ENCODE assay signal across 9 cellular contexts in the genomic region with DNA sequence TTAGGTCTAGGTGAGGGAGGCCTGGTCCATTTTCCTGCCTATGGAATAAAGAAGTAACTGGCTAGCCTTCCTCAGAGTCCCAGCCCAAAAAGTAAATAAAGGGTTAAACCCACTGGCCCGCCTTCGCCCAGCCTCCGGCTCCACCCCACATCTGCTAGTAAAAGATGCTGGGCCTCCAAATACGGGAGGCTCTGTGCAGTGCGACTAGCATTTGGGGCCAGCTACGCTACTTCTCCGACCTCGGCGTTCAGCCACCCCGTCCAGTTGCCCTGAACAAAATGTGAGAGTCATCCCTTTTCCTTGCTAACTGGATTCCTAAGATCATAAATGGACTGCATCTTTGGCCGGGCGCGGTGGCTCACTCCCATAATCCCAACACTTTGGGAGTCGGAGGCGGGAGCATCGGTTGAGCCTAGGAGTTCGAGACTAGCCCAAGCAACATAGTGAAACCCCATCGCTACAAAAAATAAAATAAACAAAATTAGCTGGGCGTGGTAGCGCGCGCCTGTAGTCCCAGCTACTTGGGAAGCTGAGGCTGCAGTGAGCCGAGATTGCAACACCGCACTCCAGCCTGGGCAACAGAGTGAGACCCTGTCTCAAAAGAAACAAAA. TPM values are rescaled to one million over a fixed set of nuclear protein-coding genes. Genes with fewer than 3 reads are reported as not detected.
DNase-seq lines count a peak whose midpoint lies in the region; ATAC-seq, FAIRE-seq and TF ChIP-seq lines count a peak whose summit lies in the region.
"Had no signal": no experiment of that assay in that cellular context is flagged by ENCODE, and none has a peak within 500 bp of the region (broad histone marks: within the 10 kb centered on the region; RNA-seq: fewer than 3 reads in every experiment).

No MANE protein-coding gene starts in this region.

- H3K9me3 Mint-ChIP-seq in T-cell = no peaks in the 10 kb centered on the region

- ATAC-seq in T-cell (replicated peaks in 1 of 4) (peak; percentile 64 to 71 (median 68)), GM12878 (peak; percentile 50), GM19328 (IDR thresholded peaks at IDR 0.05; ENCODE audit: unreplicated experiment) (no peak), GM19452 (IDR thresholded peaks at IDR 0.05; ENCODE audit: unreplicated experiment) (no peak)

- TF ChIP-seq EP300 in GM12878 (IDR thresholded peaks at IDR 0.05; ENCODE audit: borderline replicate concordance in 1 of 2, control insufficient read depth in 1 of 2, low read depth in 2 of 2, low read length in 2 of 2) (no peak), sigmoid colon (IDR thresholded peaks at IDR 0.05) (no peak)

- DNase-seq in AG09309 (ENCODE audit: low read depth) (peak; percentile 34), HuH-7 (ENCODE audit: low spot score) (peak; percentile 82), T-cell (peak in 33 of 34 experiments; percentile 27 to 71 (median 53)), GM12878 (ENCODE audit: low read depth, low spot score) (no peak), hypothalamus (lab: John Stamatoyannopoulos, UW) (peak in 50 of 51 donors; percentile 21 to 94 (median 73)), sigmoid colon (peak; percentile 93)

- H3K4me3 ChIP-seq in AG09309 (ENCODE audit: control insufficient read depth, low read depth, low read length) (peak overlapping the region; percentile 4), GM12878 (no peak overlapping the region), sigmoid colon (peak overlapping the region; percentile 73 to 96 (median 92))

- TF ChIP-seq RAD21 in GM12878 (IDR thresholded peaks at IDR 0.05; ENCODE audit: insufficient read depth, low read depth, low read length) = no peak

- H3K4me3 Mint-ChIP-seq in T-cell = peak overlapping the region; percentile 81 to 89 (median 84)

- peaks cover 4 to 20% of the 10 kb centered on the region in 2 donors for H3K27me3 Mint-ChIP-seq in T-cell

- H3K27ac Mint-ChIP-seq in T-cell = peak overlapping the region in 1 of 2 donors; percentile 27

- TF ChIP-seq POLR2A in GM12878 (IDR thresholded peaks at IDR 0.05; ENCODE audit: low read depth, low read length) (no peak), sigmoid colon (IDR thresholded peaks at IDR 0.05) (no peak)

- CTCF ChIA-PET in T-cell (lab: Charles Lee) = interaction anchor here in 1 of 2 donors (0.6 to 1.3 kb wide), 2 partner anchors 10 to 220 kb away, joined by 3 read pairs; no protein-coding TSS in a partner anchor
- CTCF ChIA-PET in GM12878 (lab: Yijun Ruan, JAX) = interaction anchor here (0.6 to 3.5 kb wide), 5 partner anchors 13 to 134 kb away, joined by 3 to 22 read pairs (median 4); no protein-coding TSS in a partner anchor

- H3K9me3 ChIP-seq in GM12878 (replicated peaks; ENCODE audit: control insufficient read depth, insufficient read depth, low read length) (no peaks in the 10 kb centered on the region), sigmoid colon (no peaks in the 10 kb centered on the region)

- H3K9ac ChIP-seq in GM12878 (ENCODE audit: control insufficient read depth, insufficient read depth, low read length) = no peak overlapping the region

- H3K4me1 Mint-ChIP-seq in T-cell = peaks cover 15 to 24% (median 17%) of the 10 kb centered on the region in 3 donors

- H4K20me1 ChIP-seq in GM12878 (ENCODE audit: control insufficient read depth, insufficient read depth) = no peaks in the 10 kb centered on the region

- in situ Hi-C loops in GM12878 (cut with MboI) = no loop called here

- H3K27me3 ChIP-seq in GM12878 (replicated peaks in 1 of 2; ENCODE audit: control insufficient read depth in 2 of 2, insufficient read depth in 2 of 2, low read length in 1 of 2) = peaks cover 10 to 18% of the 10 kb centered on the region in 2 experiments
- no peaks in the 10 kb centered on the region for H3K27me3 ChIP-seq in sigmoid colon

- H3K4me1 ChIP-seq in GM12878 (ENCODE audit: control insufficient read depth, insufficient read depth, low read length) (no peaks in the 10 kb centered on the region), sigmoid colon (peaks cover 0 to 34% (median 24%) of the 10 kb centered on the region in 4 donors)

- no peak for FAIRE-seq in GM12878 (lab: Jason Lieb, UNC)

- H3K36me3 Mint-ChIP-seq in T-cell = no peaks in the 10 kb centered on the region

- POLR2A ChIA-PET in T-cell (lab: Charles Lee) (no interaction called here), GM12878 (lab: Charles Lee) (interaction anchor here (1.5 kb wide), 1 partner anchor 12 kb away, joined by 3 read pairs; no protein-coding TSS in a partner anchor)

- no peaks in the 10 kb centered on the region; a peak in 1 of 4 replicates for H3K36me3 ChIP-seq in GM12878 (ENCODE audit: control insufficient read depth in 2 of 2, insufficient read depth in 2 of 2, low read length in 1 of 2)
- H3K36me3 ChIP-seq in sigmoid colon = peaks cover 0 to 9% (median 0%) of the 10 kb centered on the region in 4 donors

- no peak overlapping the region for H3K27ac ChIP-seq in GM12878 (ENCODE audit: control insufficient read depth, insufficient read depth)
- H3K27ac ChIP-seq in sigmoid colon = peak overlapping the region; percentile 95 to 99 (median 99)

- H2AFZ ChIP-seq in GM12878 (ENCODE audit: control insufficient read depth, low read depth, low read length) = no peak overlapping the region

- TF ChIP-seq CTCF in AG09309 (IDR thresholded peaks at IDR 0.05; ENCODE audit: control insufficient read depth, insufficient read depth, low read depth, low read length, missing control alignments) = no peak
- no peak for TF ChIP-seq CTCF in GM12878 (IDR thresholded peaks at IDR 0.05 in 2 of 3, conservative IDR thresholded peaks at IDR 0.05 in 1 of 3; ENCODE audit: control insufficient read depth in 2 of 3, extremely low read depth in 1 of 3, insufficient read depth in 1 of 3, low read depth in 3 of 3, low read length in 3 of 3)
- no peak for TF ChIP-seq CTCF in sigmoid colon (IDR thresholded peaks at IDR 0.05)

- 42% methylated on average over 24 of the region's 24 CpGs for WGBS in GM12878 (ENCODE audit: insufficient coverage, insufficient replicate concordance, low lambda C conversion rate, missing lambda C conversion rate)
- 6 to 20% methylated on average over 24 of the region's 24 CpGs for WGBS in sigmoid colon, 2 donors

- no TSS peak for BruUV-seq in GM12878 (replicated peaks; lab: Mats Ljungman, UMichigan)

- H3K4me2 ChIP-seq in GM12878 (ENCODE audit: control insufficient read depth, insufficient read depth) = no peak overlapping the region

- RAD21 ChIA-PET in GM12878 (lab: Charles Lee; ENCODE audit: unreplicated experiment) = interaction anchor here (0.6 to 2.1 kb wide), 2 partner anchors 36 to 80 kb away, joined by 3 to 6 read pairs; no protein-coding TSS in a partner anchor

- H3K79me2 ChIP-seq in GM12878 (ENCODE audit: control insufficient read depth, insufficient read depth, low read length) = no peaks in the 10 kb centered on the region

- SMC1A ChIA-PET in GM12878 (lab: Charles Lee; ENCODE audit: uncharacterized antibody, unreplicated experiment) = no interaction called here

- intact Hi-C loops in GM12878 (cut with micrococcal nuclease; ENCODE audit: unreplicated experiment) (no loop called here), sigmoid colon (cut with DNase I) (loop anchor here (5.0 to 10.0 kb wide), 2 partner anchors 214 to 503 kb away; a partner anchor contains a TSS)

RNA-seq across cellular contexts. Expression of a gene that starts 0.9 kb away (rescaled TPM):
- 1 to 10 TPM; 1.6 to 5.6 (median 3.2) TPM for total RNA-seq in T-cell
- total RNA-seq in GM12878 (2013; cell fraction: nucleolus; rRNA removed) = 0.52 TPM in 1 of 2 replicates, not detected in the other
- total RNA-seq in GM12878 (2014; rRNA removed) = 0.11 and 0.16 TPM in 2 replicates
- 0.14 and 0.18 TPM in 2 replicates for total RNA-seq in GM12878 (2014; rRNA removed; fragmentation: Illumina TruSeq; extraction: Trizol)
- 0.21 and 0.56 TPM in 2 replicates for total RNA-seq in GM12878 (2021)
- 0.05 TPM for polyA plus RNA-seq in GM12878 (2011; ENCODE audit: low read depth)
- 0.07 and 0.23 TPM in 2 replicates for polyA plus RNA-seq in GM12878 (2011; rRNA removed)
- polyA plus RNA-seq in GM12878 (2011; cell fraction: cytosol; rRNA removed) = 0.07 and 0.13 TPM in 2 replicates
- polyA plus RNA-seq in GM12878 (2011; cell fraction: nucleus; rRNA removed) = 0.19 and 0.21 TPM in 2 replicates
- polyA plus RNA-seq in GM12878 (2012) = 0.20 and 0.65 TPM in 2 replicates
- polyA plus RNA-seq in GM12878 (2014; fragmentation: Illumina TruSeq; extraction: Trizol) = 0.22 TPM in 1 of 2 replicates, not detected in the other
- under 1 TPM in 1 of 2 experiments, not detected in 1; 0.02 TPM for polyA plus RNA-seq in GM12878 (2014; fragmentation: Nextera tagmentation; extraction: Ambion mirVana)
- polyA plus RNA-seq in GM12878 (2014; rRNA removed) = 0.12 and 0.13 TPM in 2 replicates
- polyA plus RNA-seq in GM12878 (2016; fragmentation: Nextera tagmentation; extraction: Ambion mirVana) = under 1 TPM in 1 of 2 experiments, not detected in 1; 0.11 TPM
- 0.29 and 0.52 TPM in 2 replicates for polyA minus RNA-seq in GM12878 (2011; rRNA and poly(A)+ RNA removed)
- 0.67 TPM in 1 of 2 replicates, not detected in the other for polyA minus RNA-seq in GM12878 (2011; cell fraction: cytosol; rRNA and poly(A)+ RNA removed)
- 0.36 and 0.38 TPM in 2 replicates for polyA minus RNA-seq in GM12878 (2011; cell fraction: nucleus; rRNA and poly(A)+ RNA removed)
- total RNA-seq in sigmoid colon = 10 to 100 TPM; 10.9 to 33.0 (median 14.9) TPM
- 1 to 10 TPM in 1 of 3 donors, under 1 TPM in 2; 0.23 to 1.6 (median 0.60) TPM for polyA plus RNA-seq in sigmoid colon

RNA-seq across cellular contexts. Expression of a gene that starts 34.1 kb away (rescaled TPM):
- not detected for total RNA-seq in T-cell
- total RNA-seq in GM12878 (2013; cell fraction: nucleolus; rRNA removed) = not detected in 2 replicates
- not detected in 2 replicates for total RNA-seq in GM12878 (2014; rRNA removed)
- total RNA-seq in GM12878 (2014; rRNA removed; fragmentation: Illumina TruSeq; extraction: Trizol) = not detected in 2 replicates
- total RNA-seq in GM12878 (2021) = not detected in 2 replicates
- polyA plus RNA-seq in GM12878 (2011; ENCODE audit: low read depth) = not detected
- not detected in 2 replicates for polyA plus RNA-seq in GM12878 (2011; rRNA removed)
- polyA plus RNA-seq in GM12878 (2011; cell fraction: cytosol; rRNA removed) = 0.25 TPM in 1 of 2 replicates, not detected in the other
- polyA plus RNA-seq in GM12878 (2011; cell fraction: nucleus; rRNA removed) = not detected in 2 replicates
- polyA plus RNA-seq in GM12878 (2012) = not detected in 2 replicates
- not detected in 2 replicates for polyA plus RNA-seq in GM12878 (2014; fragmentation: Illumina TruSeq; extraction: Trizol)
- not detected for polyA plus RNA-seq in GM12878 (2014; fragmentation: Nextera tagmentation; extraction: Ambion mirVana)
- polyA plus RNA-seq in GM12878 (2014; rRNA removed) = not detected in 2 replicates
- under 1 TPM in 1 of 2 experiments, not detected in 1; 0.91 TPM for polyA plus RNA-seq in GM12878 (2016; fragmentation: Nextera tagmentation; extraction: Ambion mirVana)
- not detected in 2 replicates for polyA minus RNA-seq in GM12878 (2011; rRNA and poly(A)+ RNA removed)
- not detected in 2 replicates for polyA minus RNA-seq in GM12878 (2011; cell fraction: cytosol; rRNA and poly(A)+ RNA removed)
- not detected in 2 replicates for polyA minus RNA-seq in GM12878 (2011; cell fraction: nucleus; rRNA and poly(A)+ RNA removed)
- not detected for total RNA-seq in sigmoid colon
- not detected for polyA plus RNA-seq in sigmoid colon
- total RNA-seq: liver had no signal
- polyA plus RNA-seq: liver had no signal

RNA-seq across cellular contexts. Expression of a gene that starts 45.5 kb away (rescaled TPM):
- total RNA-seq in T-cell = not detected
- not detected in 2 replicates for total RNA-seq in GM12878 (2013; cell fraction: nucleolus; rRNA removed)
- total RNA-seq in GM12878 (2014; rRNA removed) = not detected in 2 replicates
- not detected in 2 replicates for total RNA-seq in GM12878 (2014; rRNA removed; fragmentation: Illumina TruSeq; extraction: Trizol)
- total RNA-seq in GM12878 (2021) = not detected in 2 replicates
- polyA plus RNA-seq in GM12878 (2011; ENCODE audit: low read depth) = not detected
- polyA plus RNA-seq in GM12878 (2011; rRNA removed) = 0.07 TPM in 1 of 2 replicates, not detected in the other
- not detected in 2 replicates for polyA plus RNA-seq in GM12878 (2011; cell fraction: cytosol; rRNA removed)
- 0.21 TPM in 1 of 2 replicates, not detected in the other for polyA plus RNA-seq in GM12878 (2011; cell fraction: nucleus; rRNA removed)
- polyA plus RNA-seq in GM12878 (2012) = 0.11 TPM in 1 of 2 replicates, not detected in the other
- not detected in 2 replicates for polyA plus RNA-seq in GM12878 (2014; fragmentation: Illumina TruSeq; extraction: Trizol)
- not detected for polyA plus RNA-seq in GM12878 (2014; fragmentation: Nextera tagmentation; extraction: Ambion mirVana)
- polyA plus RNA-seq in GM12878 (2014; rRNA removed) = 0.18 TPM in 1 of 2 replicates, not detected in the other
- polyA plus RNA-seq in GM12878 (2016; fragmentation: Nextera tagmentation; extraction: Ambion mirVana) = not detected
- polyA minus RNA-seq in GM12878 (2011; rRNA and poly(A)+ RNA removed) = not detected in 2 replicates
- not detected in 2 replicates for polyA minus RNA-seq in GM12878 (2011; cell fraction: cytosol; rRNA and poly(A)+ RNA removed)
- polyA minus RNA-seq in GM12878 (2011; cell fraction: nucleus; rRNA and poly(A)+ RNA removed) = not detected in 2 replicates
- total RNA-seq in sigmoid colon = 1 to 10 TPM in 1 of 4 donors, not detected in 3; 3.2 TPM
- polyA plus RNA-seq in sigmoid colon = 100 to 1,000 TPM in 1 of 3 donors, 10 to 100 TPM in 2; 32.6 to 185 (median 63.1) TPM
- total RNA-seq: liver had no signal

Comparison
In these comparisons a context has a peak if more than half of its experiments do, and no peak if none do; other contexts are left out.
1. ATAC-seq: peak in T-cell (4 of 4) and GM12878 (single experiment); none in GM19328 (single experiment) and GM19452 (single experiment).